Comparison of ENCODE assay signal across 26 cellular contexts in genomic region chr15:74035121-74035829, GRCh38. TPM values are rescaled to one million over a fixed set of nuclear protein-coding genes. Genes with fewer than 3 reads are reported as not detected.
"Had no signal": no experiment of that assay in that cellular context is flagged by ENCODE, and none has a peak within 500 bp of the region (broad histone marks: within the 10 kb centered on the region; RNA-seq: fewer than 3 reads in every experiment).

No MANE protein-coding gene starts in this region.

- H3K36me3 Mint-ChIP-seq: natural killer cell had no signal

- H3K36me3 ChIP-seq: uterus had no signal

- DNase-seq: cortex of kidney; foreskin fibroblast; gastrocnemius medialis; left ventricle myocardium superior; lower lobe of right lung; natural killer cell; occipital lobe; sigmoid colon; stimulated activated CD4-positive, alpha-beta T cell treated with anti-CD3 and anti-CD28 coated beads, Interleukin-2, amount 100 ng/mL, for 24 hours; stimulated activated CD4-positive, alpha-beta T cell treated with anti-CD3 and anti-CD28 coated beads, Interleukin-4, amount 100 ng/mL, for 24 hours; stimulated activated naive B cell treated with anti-CD40 and anti-IgM and Interleukin-4, amounts not matched to agents 10 μg/mL and 1 μg/mL and 100 μg/mL, for 72 hours; transverse colon; upper lobe of right lung; uterus had no signal

- ATAC-seq: esophagus mucosa; gastrocnemius medialis; left ventricle myocardium superior; lower lobe of right lung; natural killer cell; pancreas; stimulated activated naive B cell treated with anti-CD40 and anti-IgM and Interleukin-4, amounts not matched to agents 10 μg/mL and 1 μg/mL and 100 μg/mL, for 72 hours; upper lobe of right lung had no signal

- H3K4me1 ChIP-seq: pancreas, prostate gland had no signal

- H3K27ac ChIP-seq: epithelial cell of prostate, gastrocnemius medialis, lower lobe of right lung, pancreas, prostate gland, right atrium auricular region, sigmoid colon, thoracic aorta, transverse colon, upper lobe of right lung, uterus had no signal

- H3K9me3 ChIP-seq: gastrocnemius medialis, lower lobe of right lung, pancreas, prostate gland, right atrium auricular region, sigmoid colon, thoracic aorta, transverse colon, upper lobe of right lung, uterus had no signal

- H3K4me3 ChIP-seq: gastrocnemius medialis, lower lobe of right lung, pancreas, prostate gland, right atrium auricular region, sigmoid colon, thoracic aorta, transverse colon, upper lobe of right lung, uterus had no signal

- H3K9me3 Mint-ChIP-seq: natural killer cell; stimulated activated naive B cell treated with anti-CD40 and anti-IgM and Interleukin-4, amounts not matched to agents 10 μg/mL and 1 μg/mL and 100 μg/mL, for 72 hours; stimulated activated naive CD8-positive, alpha-beta T cell treated with anti-CD3 and anti-CD28 coated beads, Interleukin-15, Interleukin-2, amounts not matched to agents 100 ng/mL and 50 ng/mL, for 24 hours had no signal

- H3K27ac Mint-ChIP-seq: stimulated activated naive B cell treated with anti-CD40 and anti-IgM and Interleukin-4, amounts not matched to agents 10 μg/mL and 1 μg/mL and 100 μg/mL, for 72 hours; stimulated activated naive CD8-positive, alpha-beta T cell treated with anti-CD3 and anti-CD28 coated beads, Interleukin-15, Interleukin-2, amounts not matched to agents 100 ng/mL and 50 ng/mL, for 24 hours had no signal

- H3K27me3 ChIP-seq: gastrocnemius medialis, pancreas, right atrium auricular region, sigmoid colon, transverse colon, upper lobe of right lung, uterus had no signal

- H3K27me3 Mint-ChIP-seq: stimulated activated naive B cell treated with anti-CD40 and anti-IgM and Interleukin-4, amounts not matched to agents 10 μg/mL and 1 μg/mL and 100 μg/mL, for 72 hours; stimulated activated naive CD8-positive, alpha-beta T cell treated with anti-CD3 and anti-CD28 coated beads, Interleukin-15, Interleukin-2, amounts not matched to agents 100 ng/mL and 50 ng/mL, for 24 hours had no signal

- H3K4me3 Mint-ChIP-seq: natural killer cell; stimulated activated naive B cell treated with anti-CD40 and anti-IgM and Interleukin-4, amounts not matched to agents 10 μg/mL and 1 μg/mL and 100 μg/mL, for 72 hours; stimulated activated naive CD8-positive, alpha-beta T cell treated with anti-CD3 and anti-CD28 coated beads, Interleukin-15, Interleukin-2, amounts not matched to agents 100 ng/mL and 50 ng/mL, for 24 hours had no signal

RNA-seq across cellular contexts. Expression of gene GOLGA6A, which starts 47.1 kb away (rescaled TPM):
- total RNA-seq: dermis microvascular lymphatic vessel endothelial cell, glomerular endothelial cell, left ventricle myocardium superior, lower lobe of right lung, mesenteric fat pad, myocyte, occipital lobe, pancreas, right atrium auricular region, sigmoid colon, transverse colon, upper lobe of right lung had no signal
- polyA plus RNA-seq: keratinocyte, pancreas, sigmoid colon had no signal
